Comparison of ENCODE assay signal across 1 cellular context in genomic region chr22:22901578-22902218, GRCh38.
TF ChIP-seq lines count a peak whose summit lies in the region.

No MANE protein-coding gene starts in this region.

TF ChIP-seq in K562, 482 proteins besides CTCF, POLR2A, EP300 and RAD21 (continued from another document and continues in another):
- TF ChIP-seq, protein P1, sequence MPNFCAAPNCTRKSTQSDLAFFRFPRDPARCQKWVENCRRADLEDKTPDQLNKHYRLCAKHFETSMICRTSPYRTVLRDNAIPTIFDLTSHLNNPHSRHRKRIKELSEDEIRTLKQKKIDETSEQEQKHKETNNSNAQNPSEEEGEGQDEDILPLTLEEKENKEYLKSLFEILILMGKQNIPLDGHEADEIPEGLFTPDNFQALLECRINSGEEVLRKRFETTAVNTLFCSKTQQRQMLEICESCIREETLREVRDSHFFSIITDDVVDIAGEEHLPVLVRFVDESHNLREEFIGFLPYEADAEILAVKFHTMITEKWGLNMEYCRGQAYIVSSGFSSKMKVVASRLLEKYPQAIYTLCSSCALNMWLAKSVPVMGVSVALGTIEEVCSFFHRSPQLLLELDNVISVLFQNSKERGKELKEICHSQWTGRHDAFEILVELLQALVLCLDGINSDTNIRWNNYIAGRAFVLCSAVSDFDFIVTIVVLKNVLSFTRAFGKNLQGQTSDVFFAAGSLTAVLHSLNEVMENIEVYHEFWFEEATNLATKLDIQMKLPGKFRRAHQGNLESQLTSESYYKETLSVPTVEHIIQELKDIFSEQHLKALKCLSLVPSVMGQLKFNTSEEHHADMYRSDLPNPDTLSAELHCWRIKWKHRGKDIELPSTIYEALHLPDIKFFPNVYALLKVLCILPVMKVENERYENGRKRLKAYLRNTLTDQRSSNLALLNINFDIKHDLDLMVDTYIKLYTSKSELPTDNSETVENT (CRISPR knock-in tag; IDR thresholded peaks at IDR 0.05) = peak; percentile 75; the same call in 1 of the 2 replicates
- peak in 1 of 2 experiments; percentile 13; a peak in 2 of 4 replicates for TF ChIP-seq MCM7 (IDR thresholded peaks at IDR 0.05)
- no peak for TF ChIP-seq NCOR1 (IDR thresholded peaks at IDR 0.05)
- no peak for TF ChIP-seq TFAP4 (CRISPR knock-in tag; IDR thresholded peaks at IDR 0.05; ENCODE audit: borderline replicate concordance)
- TF ChIP-seq HCFC1 (IDR thresholded peaks at IDR 0.05; ENCODE audit: low read depth, low read length) = no peak
- no peak for TF ChIP-seq ZNF12 (CRISPR knock-in tag; IDR thresholded peaks at IDR 0.05)
- no peak for TF ChIP-seq TAF1 (IDR thresholded peaks at IDR 0.05; ENCODE audit: control insufficient read depth, extremely low read depth, insufficient read depth, low read length, severe bottlenecking)
- TF ChIP-seq RBFOX2 (IDR thresholded peaks at IDR 0.05; ENCODE audit: low read depth, low read length) = no peak
- TF ChIP-seq CHAMP1 (IDR thresholded peaks at IDR 0.05) = no peak
- no peak for TF ChIP-seq MLLT1 (IDR thresholded peaks at IDR 0.05)
- TF ChIP-seq ELF1 (tag; IDR thresholded peaks at IDR 0.05) = no peak
- no peak for TF ChIP-seq HNRNPH1 (optimal IDR thresholded peaks at IDR 0.05; ENCODE audit: low read depth, low read length)
- TF ChIP-seq MAX (CRISPR knock-in tag; IDR thresholded peaks at IDR 0.05) = peak; percentile 67
- TF ChIP-seq, protein P2, sequence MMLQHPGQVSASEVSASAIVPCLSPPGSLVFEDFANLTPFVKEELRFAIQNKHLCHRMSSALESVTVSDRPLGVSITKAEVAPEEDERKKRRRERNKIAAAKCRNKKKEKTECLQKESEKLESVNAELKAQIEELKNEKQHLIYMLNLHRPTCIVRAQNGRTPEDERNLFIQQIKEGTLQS (IDR thresholded peaks at IDR 0.05) = no peak
- TF ChIP-seq, protein P2 (CRISPR knock-in tag; conservative IDR thresholded peaks at IDR 0.05) = no peak
- no peak for TF ChIP-seq NEUROD1 (IDR thresholded peaks at IDR 0.05; ENCODE audit: borderline replicate concordance, low read depth, low read length, partially characterized antibody)
- 0 out of 2 replicates have a peak, but pooled peaks have one; percentile 6 for TF ChIP-seq SMAD2 (IDR thresholded peaks at IDR 0.05; ENCODE audit: low read depth, low read length)
- no peak for TF ChIP-seq DDX20 (tag; IDR thresholded peaks at IDR 0.05; ENCODE audit: low read depth)
- TF ChIP-seq TOE1 (IDR thresholded peaks at IDR 0.05; ENCODE audit: borderline replicate concordance) = no peak
- TF ChIP-seq TOE1 (CRISPR knock-in tag; IDR thresholded peaks at IDR 0.05; ENCODE audit: borderline replicate concordance, low read depth) = no peak
- TF ChIP-seq ELF2 (CRISPR knock-in tag; IDR thresholded peaks at IDR 0.05) = no peak
- TF ChIP-seq, protein P3, sequence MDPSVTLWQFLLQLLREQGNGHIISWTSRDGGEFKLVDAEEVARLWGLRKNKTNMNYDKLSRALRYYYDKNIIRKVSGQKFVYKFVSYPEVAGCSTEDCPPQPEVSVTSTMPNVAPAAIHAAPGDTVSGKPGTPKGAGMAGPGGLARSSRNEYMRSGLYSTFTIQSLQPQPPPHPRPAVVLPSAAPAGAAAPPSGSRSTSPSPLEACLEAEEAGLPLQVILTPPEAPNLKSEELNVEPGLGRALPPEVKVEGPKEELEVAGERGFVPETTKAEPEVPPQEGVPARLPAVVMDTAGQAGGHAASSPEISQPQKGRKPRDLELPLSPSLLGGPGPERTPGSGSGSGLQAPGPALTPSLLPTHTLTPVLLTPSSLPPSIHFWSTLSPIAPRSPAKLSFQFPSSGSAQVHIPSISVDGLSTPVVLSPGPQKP (CRISPR knock-in tag; IDR thresholded peaks at IDR 0.05) = no peak
- TF ChIP-seq GABPA (tag; conservative IDR thresholded peaks at IDR 0.05; ENCODE audit: low read depth) = no peak
- TF ChIP-seq MCM2 (IDR thresholded peaks at IDR 0.05; ENCODE audit: low read depth) = no peak
- no peak for TF ChIP-seq ETS2 (tag; IDR thresholded peaks at IDR 0.05; ENCODE audit: borderline replicate concordance, poor library complexity, severe bottlenecking)
- no peak for TF ChIP-seq LARP7 (IDR thresholded peaks at IDR 0.05)
- no peak for TF ChIP-seq ZNF165 (CRISPR knock-in tag; IDR thresholded peaks at IDR 0.05; ENCODE audit: borderline replicate concordance)
- TF ChIP-seq SRF (CRISPR knock-in tag; IDR thresholded peaks at IDR 0.05) = no peak
- no peak for TF ChIP-seq VEZF1 (CRISPR knock-in tag; IDR thresholded peaks at IDR 0.05)
- TF ChIP-seq ARID3B (CRISPR knock-in tag; IDR thresholded peaks at IDR 0.05; ENCODE audit: borderline replicate concordance) = peak; percentile 9; the same call in 1 of the 2 replicates
- TF ChIP-seq CAMTA2 (CRISPR knock-in tag; conservative IDR thresholded peaks at IDR 0.05) = no peak
- no peak for TF ChIP-seq CREB1 (IDR thresholded peaks at IDR 0.05)
- no peak for TF ChIP-seq CREB1 (CRISPR knock-in tag; IDR thresholded peaks at IDR 0.05)
- 0 out of 2 replicates have a peak, but pooled peaks have one; percentile 30 for TF ChIP-seq HDAC8 (tag; IDR thresholded peaks at IDR 0.05)
- TF ChIP-seq, protein P4, sequence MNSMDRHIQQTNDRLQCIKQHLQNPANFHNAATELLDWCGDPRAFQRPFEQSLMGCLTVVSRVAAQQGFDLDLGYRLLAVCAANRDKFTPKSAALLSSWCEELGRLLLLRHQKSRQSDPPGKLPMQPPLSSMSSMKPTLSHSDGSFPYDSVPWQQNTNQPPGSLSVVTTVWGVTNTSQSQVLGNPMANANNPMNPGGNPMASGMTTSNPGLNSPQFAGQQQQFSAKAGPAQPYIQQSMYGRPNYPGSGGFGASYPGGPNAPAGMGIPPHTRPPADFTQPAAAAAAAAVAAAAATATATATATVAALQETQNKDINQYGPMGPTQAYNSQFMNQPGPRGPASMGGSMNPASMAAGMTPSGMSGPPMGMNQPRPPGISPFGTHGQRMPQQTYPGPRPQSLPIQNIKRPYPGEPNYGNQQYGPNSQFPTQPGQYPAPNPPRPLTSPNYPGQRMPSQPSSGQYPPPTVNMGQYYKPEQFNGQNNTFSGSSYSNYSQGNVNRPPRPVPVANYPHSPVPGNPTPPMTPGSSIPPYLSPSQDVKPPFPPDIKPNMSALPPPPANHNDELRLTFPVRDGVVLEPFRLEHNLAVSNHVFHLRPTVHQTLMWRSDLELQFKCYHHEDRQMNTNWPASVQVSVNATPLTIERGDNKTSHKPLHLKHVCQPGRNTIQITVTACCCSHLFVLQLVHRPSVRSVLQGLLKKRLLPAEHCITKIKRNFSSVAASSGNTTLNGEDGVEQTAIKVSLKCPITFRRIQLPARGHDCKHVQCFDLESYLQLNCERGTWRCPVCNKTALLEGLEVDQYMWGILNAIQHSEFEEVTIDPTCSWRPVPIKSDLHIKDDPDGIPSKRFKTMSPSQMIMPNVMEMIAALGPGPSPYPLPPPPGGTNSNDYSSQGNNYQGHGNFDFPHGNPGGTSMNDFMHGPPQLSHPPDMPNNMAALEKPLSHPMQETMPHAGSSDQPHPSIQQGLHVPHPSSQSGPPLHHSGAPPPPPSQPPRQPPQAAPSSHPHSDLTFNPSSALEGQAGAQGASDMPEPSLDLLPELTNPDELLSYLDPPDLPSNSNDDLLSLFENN (IDR thresholded peaks at IDR 0.05; ENCODE audit: low read depth in 2 of 2, low read length in 2 of 2) = no peak
- TF ChIP-seq TRIM24 (IDR thresholded peaks at IDR 0.05) = no peak
- 0 out of 2 replicates have a peak, but pooled peaks have one; percentile 14 for TF ChIP-seq CHD2 (IDR thresholded peaks at IDR 0.05; ENCODE audit: low read depth, low read length)
- no peak for TF ChIP-seq ZNF431 (CRISPR knock-in tag; IDR thresholded peaks at IDR 0.05)
- no peak for TF ChIP-seq ZNF436 (CRISPR knock-in tag; IDR thresholded peaks at IDR 0.05)
- no peak for TF ChIP-seq PCBP2 (IDR thresholded peaks at IDR 0.05; ENCODE audit: low read depth, low read length, poor library complexity, severe bottlenecking)
- TF ChIP-seq ZNF133 (CRISPR knock-in tag; IDR thresholded peaks at IDR 0.05) = no peak
- TF ChIP-seq XRCC4 (IDR thresholded peaks at IDR 0.05; ENCODE audit: extremely low read depth, insufficient read depth, insufficient read length) = no peak
- TF ChIP-seq LCOR (CRISPR knock-in tag; IDR thresholded peaks at IDR 0.05) = no peak
- TF ChIP-seq ZNF668 (CRISPR knock-in tag; IDR thresholded peaks at IDR 0.05) = 0 out of 2 replicates have a peak, but pooled peaks have one; percentile 34
- no peak for TF ChIP-seq NFRKB (IDR thresholded peaks at IDR 0.05; ENCODE audit: low read depth)
- TF ChIP-seq POLR2B (IDR thresholded peaks at IDR 0.05; ENCODE audit: low read depth, partially characterized antibody) = no peak
- TF ChIP-seq KDM4B (IDR thresholded peaks at IDR 0.05; ENCODE audit: borderline replicate concordance in 2 of 2, low read depth in 1 of 2) = no peak
- TF ChIP-seq TBL1XR1 (IDR thresholded peaks at IDR 0.05; ENCODE audit: low read length in 2 of 2) = no peak
- no peak for TF ChIP-seq GATAD2B (IDR thresholded peaks at IDR 0.05; ENCODE audit: borderline replicate concordance)
- TF ChIP-seq, protein P5, sequence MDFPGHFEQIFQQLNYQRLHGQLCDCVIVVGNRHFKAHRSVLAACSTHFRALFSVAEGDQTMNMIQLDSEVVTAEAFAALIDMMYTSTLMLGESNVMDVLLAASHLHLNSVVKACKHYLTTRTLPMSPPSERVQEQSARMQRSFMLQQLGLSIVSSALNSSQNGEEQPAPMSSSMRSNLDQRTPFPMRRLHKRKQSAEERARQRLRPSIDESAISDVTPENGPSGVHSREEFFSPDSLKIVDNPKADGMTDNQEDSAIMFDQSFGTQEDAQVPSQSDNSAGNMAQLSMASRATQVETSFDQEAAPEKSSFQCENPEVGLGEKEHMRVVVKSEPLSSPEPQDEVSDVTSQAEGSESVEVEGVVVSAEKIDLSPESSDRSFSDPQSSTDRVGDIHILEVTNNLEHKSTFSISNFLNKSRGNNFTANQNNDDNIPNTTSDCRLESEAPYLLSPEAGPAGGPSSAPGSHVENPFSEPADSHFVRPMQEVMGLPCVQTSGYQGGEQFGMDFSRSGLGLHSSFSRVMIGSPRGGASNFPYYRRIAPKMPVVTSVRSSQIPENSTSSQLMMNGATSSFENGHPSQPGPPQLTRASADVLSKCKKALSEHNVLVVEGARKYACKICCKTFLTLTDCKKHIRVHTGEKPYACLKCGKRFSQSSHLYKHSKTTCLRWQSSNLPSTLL (IDR thresholded peaks at IDR 0.05) = no peak
- TF ChIP-seq MIER1 (IDR thresholded peaks at IDR 0.05; ENCODE audit: low read depth) = no peak
